In the genomic region with DNA sequence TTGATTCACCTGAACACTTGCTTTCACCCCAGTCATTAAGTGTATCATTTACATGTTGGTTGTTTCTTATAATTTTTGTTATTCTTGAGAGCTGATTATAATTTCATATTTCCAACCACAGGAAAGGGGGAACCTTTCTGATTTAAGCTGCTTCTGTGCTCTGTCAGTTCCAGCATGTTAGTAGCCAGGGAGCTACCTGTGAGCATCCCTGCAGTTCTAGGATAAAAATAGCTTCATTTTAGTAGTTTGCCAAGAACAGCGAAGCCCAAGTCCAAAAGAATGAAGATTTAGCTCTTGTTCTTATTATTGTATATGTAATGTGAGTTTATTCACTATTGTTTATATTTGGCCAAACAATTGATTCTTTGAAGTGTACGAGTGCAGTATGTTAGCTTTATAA, we compare ENCODE assay signal across 30 cellular contexts.
"Had no signal": no experiment of that assay in that cellular context is flagged by ENCODE, and none has a peak within 500 bp of the region (broad histone marks: within the 10 kb centered on the region; RNA-seq: fewer than 3 reads in every experiment).

No MANE protein-coding gene starts in this region.

- H3K9me3 ChIP-seq: adrenal gland, ascending aorta, body of pancreas, breast epithelium had no signal

- H3K4me3 ChIP-seq: adrenal gland, ascending aorta, body of pancreas, breast epithelium, cardiac muscle cell had no signal

- H3K36me3 ChIP-seq: adrenal gland, ascending aorta, brain microvascular endothelial cell, breast epithelium, cardiac muscle cell had no signal

- H3K4me1 ChIP-seq: adrenal gland, ascending aorta, body of pancreas, breast epithelium had no signal

- H3K27me3 ChIP-seq: adrenal gland, ascending aorta, body of pancreas, brain microvascular endothelial cell, breast epithelium, cardiac muscle cell had no signal

- DNase-seq: activated effector memory CD4-positive, alpha-beta T cell treated with anti-CD3 and anti-CD28 coated beads, Interleukin-2, amount 50 U/mL, for 16 hours; activated effector memory CD4-positive, alpha-beta T cell treated with Interleukin-2 at 50 U/mL for 16 hours; activated gamma-delta T cell; activated gamma-delta T cell treated with Interleukin-2 at 50 U/mL for 16 hours; activated naive CD4-positive, alpha-beta T cell; activated naive CD4-positive, alpha-beta T cell treated with anti-CD3 and anti-CD28 coated beads for 36 hours; activated naive CD4-positive, alpha-beta T cell treated with anti-CD3 and anti-CD28 coated beads, Interleukin-2, amount 10 ng/mL, durations not matched to agents 7 days and 5 days; activated naive CD4-positive, alpha-beta T cell treated with anti-CD3 and anti-CD28 coated beads, Interleukin-2, amount 50 U/mL, for 16 hours; activated naive CD4-positive, alpha-beta T cell treated with Interleukin-2 at 50 U/mL for 16 hours; activated naive CD8-positive, alpha-beta T cell treated with anti-CD3 and anti-CD28 coated beads for 36 hours; activated naive CD8-positive, alpha-beta T cell treated with anti-CD3 and anti-CD28 coated beads, Interleukin-2, amount 10 ng/mL, durations not matched to agents 7 days and 5 days; activated naive CD8-positive, alpha-beta T cell treated with anti-CD3 and anti-CD28 coated beads, Interleukin-2, amount 50 U/mL, for 24 hours; activated T-cell treated with anti-CD3 and anti-CD28 coated beads, Interleukin-2, amount 50 U/mL, for 1 hour; activated T-cell treated with anti-CD3 and anti-CD28 coated beads, Interleukin-2, amount 50 U/mL, for 24 hours; activated T-cell treated with anti-CD3 and anti-CD28 coated beads, Interleukin-2, amount 50 U/mL, for 4 hours; activated T-cell treated with anti-CD3 and anti-CD28 coated beads, Interleukin-2, amount 50 U/mL, for 48 hours; activated T-cell treated with anti-CD3 and anti-CD28 coated beads, Interleukin-2, amount 50 U/mL, for 72 hours; adrenal gland; amniotic stem cell; amygdala; anterior cingulate cortex; aorta; body of pancreas; brain microvascular endothelial cell; central memory CD4-positive, alpha-beta T cell had no signal

- H3K27ac ChIP-seq: adrenal gland, ascending aorta, body of pancreas, brain microvascular endothelial cell, breast epithelium, cardiac muscle cell had no signal

- ATAC-seq: activated naive CD4-positive, alpha-beta T cell treated with anti-CD3 and anti-CD28 coated beads, Interleukin-2, amount 50 U/mL, for 72 hours; activated naive CD8-positive, alpha-beta T cell treated with anti-CD3 and anti-CD28 coated beads, Interleukin-2, amount 50 U/mL, for 24 hours; activated T-cell treated with anti-CD3 and anti-CD28 coated beads, Interleukin-2, amount 50 U/mL, for 4 hours; activated T-cell treated with anti-CD3 and anti-CD28 coated beads, Interleukin-2, amount 50 U/mL, for 72 hours; activated T-helper 17 cell treated with anti-CD3 and anti-CD28 coated beads, Interleukin-2, amount 50 U/mL, for 72 hours; body of pancreas had no signal
